Comparison of ENCODE assay signal across 20 cellular contexts in the genomic region with DNA sequence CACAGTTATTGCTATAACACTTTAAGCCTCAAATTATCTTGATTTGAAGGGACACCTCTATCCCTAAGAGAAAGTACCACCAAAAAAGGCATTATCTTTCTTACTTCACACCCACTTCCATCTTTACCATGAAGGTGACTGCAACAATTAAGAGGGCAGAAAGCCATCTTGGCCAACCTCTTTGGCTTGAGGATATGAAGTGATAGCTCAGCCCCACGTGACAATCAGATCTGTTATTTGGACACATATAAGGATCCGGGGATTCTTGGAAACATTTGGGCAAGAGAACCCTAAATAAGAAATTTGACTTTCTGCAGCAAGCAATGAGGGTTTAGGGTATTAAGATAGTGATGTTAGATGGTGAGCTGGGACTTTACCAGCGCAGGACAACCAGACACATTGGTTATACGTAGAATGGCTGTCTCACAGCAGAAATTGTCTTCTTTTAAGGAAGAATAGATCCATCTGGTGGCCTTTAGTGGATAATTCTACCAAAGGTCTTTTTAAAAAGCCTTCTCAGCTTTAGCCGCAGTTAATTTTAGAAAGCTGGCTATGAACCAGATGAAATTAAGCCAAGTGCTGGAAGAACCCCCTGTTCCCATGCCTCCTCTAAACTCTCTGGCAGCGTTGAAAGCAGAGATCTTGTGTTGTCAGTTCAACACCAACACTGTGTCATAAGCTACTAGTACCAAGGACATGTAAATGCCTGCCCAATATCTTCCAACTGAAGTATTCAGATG. TPM values are rescaled to one million over a fixed set of nuclear protein-coding genes. Genes with fewer than 3 reads are reported as not detected.
DNase-seq lines count a peak whose midpoint lies in the region; ATAC-seq, FAIRE-seq and TF ChIP-seq lines count a peak whose summit lies in the region.
"Had no signal": no experiment of that assay in that cellular context is flagged by ENCODE, and none has a peak within 500 bp of the region (broad histone marks: within the 10 kb centered on the region; RNA-seq: fewer than 3 reads in every experiment).

No MANE protein-coding gene starts in this region.

- TF ChIP-seq RAD21 in liver (IDR thresholded peaks at IDR 0.05) (peak; percentile 32 to 60), HepG2 (CRISPR knock-in tag; IDR thresholded peaks at IDR 0.05) (no peak)

- H4K20me1 ChIP-seq in HepG2 (ENCODE audit: insufficient read depth, low read length): no peaks in the 10 kb centered on the region

- no peak overlapping the region for H3K4me2 ChIP-seq in HepG2 (ENCODE audit: low read depth, low read length)
- H3K4me2 ChIP-seq: SK-N-SH had no signal

- WGBS in liver: 63% methylated on average over 6 of the region's 6 CpGs
- 57% methylated on average over 6 of the region's 6 CpGs for WGBS in HepG2 (ENCODE audit: low lambda C conversion rate)

- H3K27ac ChIP-seq in liver (ENCODE audit: low read depth in 1 of 2, low read length in 2 of 2) (no peak overlapping the region), HepG2 (ENCODE audit: extremely low read length, insufficient read depth, low read length) (no peak overlapping the region)
- H3K27ac ChIP-seq in naive thymus-derived CD4-positive, alpha-beta T cell (ENCODE audit: low read depth, low read length): no peak overlapping the region
- H3K27ac ChIP-seq: uterus had no signal

- no peak for FAIRE-seq in HepG2 (lab: Jason Lieb, UNC)
- FAIRE-seq: GM18507, islet of Langerhans, TTC549 had no signal

- peaks cover 6 to 56% (median 35%) of the 10 kb centered on the region in 5 donors for H3K36me3 Mint-ChIP-seq in naive thymus-derived CD4-positive, alpha-beta T cell

- no peak for TF ChIP-seq POLR2A in HepG2 (IDR thresholded peaks at IDR 0.05; ENCODE audit: insufficient read depth in 1 of 2, low read depth in 2 of 2, low read length in 2 of 2)

- TF ChIP-seq EP300 in HepG2 (IDR thresholded peaks at IDR 0.05; ENCODE audit: low read depth in 2 of 2, low read length in 2 of 2) (no peak), HepG2 (CRISPR knock-in tag; IDR thresholded peaks at IDR 0.05; ENCODE audit: borderline replicate concordance) (no peak)

- peaks cover 0 to 3% (median 0%) of the 10 kb centered on the region in 11 donors for H3K9me3 Mint-ChIP-seq in naive thymus-derived CD4-positive, alpha-beta T cell
- H3K9me3 Mint-ChIP-seq: activated CD4-positive, alpha-beta memory T cell treated with anti-CD3 and anti-CD28 coated beads, Interleukin-2, amount 10 ng/mL, durations not matched to agents 7 days and 5 days; activated T-helper 17 cell treated with anti-CD3 and anti-CD28 coated beads, Interleukin-2, amount 50 U/mL, for 72 hours had no signal

- peaks cover 24 to 55% (median 47%) of the 10 kb centered on the region in 7 donors for H3K4me1 Mint-ChIP-seq in naive thymus-derived CD4-positive, alpha-beta T cell

- no peak overlapping the region for H3K9ac ChIP-seq in liver (ENCODE audit: low read depth in 1 of 2, low read length in 2 of 2)
- no peak overlapping the region for H3K9ac ChIP-seq in HepG2 (ENCODE audit: insufficient read depth, low read depth, low read length)
- H3K9ac ChIP-seq: SK-N-SH had no signal

- H3K9me3 ChIP-seq in liver (ENCODE audit: control insufficient read depth in 4 of 4, low read length in 3 of 4) (no peaks in the 10 kb centered on the region), HepG2 (ENCODE audit: low read length) (no peaks in the 10 kb centered on the region)
- no peaks in the 10 kb centered on the region for H3K9me3 ChIP-seq in naive thymus-derived CD4-positive, alpha-beta T cell (ENCODE audit: control insufficient read depth in 2 of 3, low read length in 3 of 3)
- H3K9me3 ChIP-seq: SK-N-SH had no signal

- H3K4me3 ChIP-seq in liver (ENCODE audit: low read depth in 1 of 3, low read length in 3 of 3): no peak overlapping the region
- H3K4me3 ChIP-seq in HepG2 (replicated peaks in 1 of 3; ENCODE audit: insufficient read depth in 1 of 3, low read depth in 2 of 3, low read length in 3 of 3): no peak overlapping the region
- H3K4me3 ChIP-seq in fibroblast of pulmonary artery (replicated peaks; ENCODE audit: low read depth, low read length): no peak overlapping the region
- H3K4me3 ChIP-seq in naive thymus-derived CD4-positive, alpha-beta T cell (ENCODE audit: low read length): no peak overlapping the region
- H3K4me3 ChIP-seq: uterus had no signal

- no peaks in the 10 kb centered on the region for H3K79me2 ChIP-seq in HepG2 (ENCODE audit: insufficient read depth, low read length)

- POLR2A ChIA-PET in HepG2 (lab: Yijun Ruan, JAX): no interaction called here
- POLR2A ChIA-PET in naive thymus-derived CD4-positive, alpha-beta T cell (lab: Charles Lee): interaction anchor here (0.6 kb wide), 2 partner anchors 66 to 184 kb away, joined by 3 to 4 read pairs; no protein-coding TSS in a partner anchor

- no peak for DNase-seq in HepG2 (ENCODE audit: low spot score)
- peak; percentile 47 for DNase-seq in fibroblast of pulmonary artery (ENCODE audit: low read depth)
- DNase-seq in naive thymus-derived CD4-positive, alpha-beta T cell: no peak
- no peak for DNase-seq in UCSD-AML1 (lab: John Stamatoyannopoulos, UW; ENCODE audit: unreplicated experiment)
- no peak for DNase-seq in NCI-H345 (lab: John Stamatoyannopoulos, UW)
- no peak for DNase-seq in HK-2 (ENCODE audit: unreplicated experiment)
- DNase-seq: activated CD4-positive, alpha-beta memory T cell treated with anti-CD3 and anti-CD28 coated beads, Interleukin-2, amount 10 ng/mL, durations not matched to agents 7 days and 5 days; Calu3; H7; NCI-H1092 treated with DMSO at 0.1 percent for 48 hours; OCI-M1; SK-N-SH; uterus had no signal

- TF ChIP-seq CTCF in liver (IDR thresholded peaks at IDR 0.05; ENCODE audit: low read depth, low read length, missing input control) (no peak), HepG2 (CRISPR knock-in tag; IDR thresholded peaks at IDR 0.05) (no peak), fibroblast of pulmonary artery (IDR thresholded peaks at IDR 0.05; ENCODE audit: low read length, missing control alignments) (no peak)

- CTCF ChIA-PET in HepG2 (lab: Yijun Ruan, JAX; ENCODE audit: low intra/inter-chr PET ratio, low total read pairs): no interaction called here
- CTCF ChIA-PET in naive thymus-derived CD4-positive, alpha-beta T cell (lab: Charles Lee): interaction anchor here (1.3 kb wide), 1 partner anchor 8 kb away, joined by 3 read pairs; no protein-coding TSS in a partner anchor

- intact Hi-C loops in HepG2 (cut with micrococcal nuclease; ENCODE audit: unreplicated experiment): no loop called here
- intact Hi-C loops in naive thymus-derived CD4-positive, alpha-beta T cell (cut with micrococcal nuclease): no loop called here

- peak overlapping the region in 6 of 9 donors; percentile 7 to 66 (median 36) for H3K27ac Mint-ChIP-seq in naive thymus-derived CD4-positive, alpha-beta T cell
- H3K27ac Mint-ChIP-seq: activated T-helper 17 cell treated with anti-CD3 and anti-CD28 coated beads, Interleukin-2, amount 50 U/mL, for 72 hours had no signal

- ATAC-seq in HepG2 (no peak), HG03139 (IDR thresholded peaks at IDR 0.05; ENCODE audit: unreplicated experiment) (no peak)
- ATAC-seq in naive thymus-derived CD4-positive, alpha-beta T cell: no peak
- ATAC-seq: activated T-helper 17 cell treated with anti-CD3 and anti-CD28 coated beads, Interleukin-2, amount 50 U/mL, for 72 hours had no signal

- H3K4me3 Mint-ChIP-seq in naive thymus-derived CD4-positive, alpha-beta T cell: no peak overlapping the region
- H3K4me3 Mint-ChIP-seq: activated CD4-positive, alpha-beta memory T cell treated with anti-CD3 and anti-CD28 coated beads, Interleukin-2, amount 10 ng/mL, durations not matched to agents 7 days and 5 days; activated T-helper 17 cell treated with anti-CD3 and anti-CD28 coated beads, Interleukin-2, amount 50 U/mL, for 72 hours had no signal

- H3K36me3 ChIP-seq in liver (ENCODE audit: control insufficient read depth in 4 of 4, insufficient read depth in 3 of 4, low read depth in 1 of 4, low read length in 3 of 4): peaks cover 0 to 13% (median 10%) of the 10 kb centered on the region in 4 donors
- H3K36me3 ChIP-seq in HepG2 (replicated peaks in 1 of 2; ENCODE audit: control insufficient read depth in 1 of 2, insufficient read depth in 2 of 2, low read length in 2 of 2): no peaks in the 10 kb centered on the region
- peaks cover 19 to 48% (median 24%) of the 10 kb centered on the region in 3 experiments for H3K36me3 ChIP-seq in naive thymus-derived CD4-positive, alpha-beta T cell (ENCODE audit: control insufficient read depth in 2 of 3, insufficient read depth in 3 of 3, low read length in 3 of 3)
- H3K36me3 ChIP-seq: uterus had no signal

- no TSS peak for BruUV-seq in HepG2 (replicated peaks; lab: Mats Ljungman, UMichigan)

- no peak overlapping the region for H2AFZ ChIP-seq in HepG2 (ENCODE audit: low read length)

- peaks cover 0 to 6% (median 0%) of the 10 kb centered on the region in 4 donors for H3K4me1 ChIP-seq in liver (ENCODE audit: control insufficient read depth in 4 of 4, insufficient read depth in 4 of 4, low read length in 3 of 4)
- H3K4me1 ChIP-seq in HepG2 (ENCODE audit: insufficient read depth, low read length): no peaks in the 10 kb centered on the region
- H3K4me1 ChIP-seq in naive thymus-derived CD4-positive, alpha-beta T cell (ENCODE audit: control insufficient read depth in 2 of 2, insufficient read depth in 2 of 2, low read length in 2 of 2): peaks cover 9 to 14% of the 10 kb centered on the region in 2 donors
- H3K4me1 ChIP-seq: uterus had no signal

- H3K27me3 ChIP-seq in liver (ENCODE audit: control insufficient read depth in 4 of 4, insufficient read depth in 4 of 4, low read length in 3 of 4): no peaks in the 10 kb centered on the region
- H3K27me3 ChIP-seq in HepG2 (ENCODE audit: control insufficient read depth in 1 of 2, insufficient read depth in 2 of 2, low read length in 2 of 2): no peaks in the 10 kb centered on the region
- H3K27me3 ChIP-seq in naive thymus-derived CD4-positive, alpha-beta T cell (ENCODE audit: control insufficient read depth in 2 of 2, insufficient read depth in 2 of 2, low read length in 2 of 2): no peaks in the 10 kb centered on the region
- H3K27me3 ChIP-seq: uterus had no signal

- in situ Hi-C loops in HepG2 (cut with HindIII; ENCODE audit: extremely low pct_ligation_motif_present, low pct_unique_long_range_greater_than_20kb): no loop called here

- H3K27me3 Mint-ChIP-seq in naive thymus-derived CD4-positive, alpha-beta T cell: no peaks in the 10 kb centered on the region
- H3K27me3 Mint-ChIP-seq: activated CD4-positive, alpha-beta memory T cell treated with anti-CD3 and anti-CD28 coated beads, Interleukin-2, amount 10 ng/mL, durations not matched to agents 7 days and 5 days; activated T-helper 17 cell treated with anti-CD3 and anti-CD28 coated beads, Interleukin-2, amount 50 U/mL, for 72 hours had no signal

RNA-seq across cellular contexts. Expression of gene HCLS1, which starts 12.3 kb away (rescaled TPM):
- total RNA-seq in liver (10 to 100 TPM; 17.2 to 39.8 TPM), HepG2 (2016; rRNA removed; fragmentation: Illumina TruSeq; extraction: Trizol) (not detected in 2 replicates)
- polyA plus RNA-seq in liver (10 to 100 TPM; 18.5 to 26.6 TPM), HepG2 (2011; rRNA removed) (not detected in 2 replicates)
- not detected in 2 replicates for total RNA-seq in HepG2 (2016; cell fraction: cytosol; rRNA removed; fragmentation: Illumina TruSeq; extraction: Trizol; ENCODE audit: low read depth)
- 0.28 TPM in 1 of 2 replicates, not detected in the other for total RNA-seq in HepG2 (2016; cell fraction: insoluble cytoplasmic fraction; rRNA removed; fragmentation: Illumina TruSeq; extraction: Trizol)
- not detected in 2 replicates for total RNA-seq in HepG2 (2016; cell fraction: membrane; rRNA removed; fragmentation: Illumina TruSeq; extraction: Trizol)
- not detected in 2 replicates for total RNA-seq in HepG2 (2016; cell fraction: nucleus; rRNA removed; fragmentation: Illumina TruSeq; extraction: Trizol)
- polyA plus RNA-seq in HepG2 (2011; cell fraction: cytosol; rRNA removed): 0.09 TPM in 1 of 2 replicates, not detected in the other
- polyA plus RNA-seq in HepG2 (2011; cell fraction: nucleus; rRNA removed): 0.13 and 0.64 TPM in 2 replicates
- not detected in 2 replicates for polyA plus RNA-seq in HepG2 (2012)
- polyA plus RNA-seq in HepG2 (2016; cell fraction: cytosol; fragmentation: Illumina TruSeq; extraction: Trizol; ENCODE audit: low read depth): not detected in 2 replicates
- polyA plus RNA-seq in HepG2 (2016; cell fraction: insoluble cytoplasmic fraction; fragmentation: Illumina TruSeq; extraction: Trizol; ENCODE audit: low read depth): not detected in 2 replicates
- not detected in 2 replicates for polyA plus RNA-seq in HepG2 (2016; cell fraction: membrane; fragmentation: Illumina TruSeq; extraction: Trizol; ENCODE audit: low read depth)
- 0.16 TPM in 1 of 2 replicates, not detected in the other for polyA plus RNA-seq in HepG2 (2016; cell fraction: nucleus; fragmentation: Illumina TruSeq; extraction: Trizol; ENCODE audit: insufficient read depth, low read depth)
- not detected in 2 replicates for polyA minus RNA-seq in HepG2 (2011; rRNA and poly(A)+ RNA removed; ENCODE audit: low replicate concordance)
- polyA minus RNA-seq in HepG2 (2011; cell fraction: cytosol; rRNA and poly(A)+ RNA removed): not detected in 2 replicates
- polyA minus RNA-seq in HepG2 (2011; cell fraction: nucleus; rRNA and poly(A)+ RNA removed): 1.3 and 1.7 TPM in 2 replicates
- total RNA-seq in naive thymus-derived CD4-positive, alpha-beta T cell: 100 to 1,000 TPM; 275 to 357 (median 311) TPM
- polyA plus RNA-seq in naive thymus-derived CD4-positive, alpha-beta T cell: 100 to 1,000 TPM; 340 to 452 TPM

RNA-seq across cellular contexts. Expression of gene FBXO40, which starts 55.2 kb away (rescaled TPM):
- total RNA-seq in liver: under 1 TPM; 0.05 to 0.08 TPM
- not detected for polyA plus RNA-seq in liver
- total RNA-seq in HepG2 (2016; rRNA removed; fragmentation: Illumina TruSeq; extraction: Trizol): not detected in 2 replicates
- total RNA-seq in HepG2 (2016; cell fraction: cytosol; rRNA removed; fragmentation: Illumina TruSeq; extraction: Trizol; ENCODE audit: low read depth): not detected in 2 replicates
- total RNA-seq in HepG2 (2016; cell fraction: insoluble cytoplasmic fraction; rRNA removed; fragmentation: Illumina TruSeq; extraction: Trizol): not detected in 2 replicates
- total RNA-seq in HepG2 (2016; cell fraction: membrane; rRNA removed; fragmentation: Illumina TruSeq; extraction: Trizol): not detected in 2 replicates
- total RNA-seq in HepG2 (2016; cell fraction: nucleus; rRNA removed; fragmentation: Illumina TruSeq; extraction: Trizol): not detected in 2 replicates
- not detected in 2 replicates for polyA plus RNA-seq in HepG2 (2011; rRNA removed)
- not detected in 2 replicates for polyA plus RNA-seq in HepG2 (2011; cell fraction: cytosol; rRNA removed)
- polyA plus RNA-seq in HepG2 (2011; cell fraction: nucleus; rRNA removed): not detected in 2 replicates
- polyA plus RNA-seq in HepG2 (2012): not detected in 2 replicates
- polyA plus RNA-seq in HepG2 (2016; cell fraction: cytosol; fragmentation: Illumina TruSeq; extraction: Trizol; ENCODE audit: low read depth): not detected in 2 replicates
- polyA plus RNA-seq in HepG2 (2016; cell fraction: insoluble cytoplasmic fraction; fragmentation: Illumina TruSeq; extraction: Trizol; ENCODE audit: low read depth): not detected in 2 replicates
- not detected in 2 replicates for polyA plus RNA-seq in HepG2 (2016; cell fraction: membrane; fragmentation: Illumina TruSeq; extraction: Trizol; ENCODE audit: low read depth)
- not detected in 2 replicates for polyA plus RNA-seq in HepG2 (2016; cell fraction: nucleus; fragmentation: Illumina TruSeq; extraction: Trizol; ENCODE audit: insufficient read depth, low read depth)
- not detected in 2 replicates for polyA minus RNA-seq in HepG2 (2011; rRNA and poly(A)+ RNA removed; ENCODE audit: low replicate concordance)
- not detected in 2 replicates for polyA minus RNA-seq in HepG2 (2011; cell fraction: cytosol; rRNA and poly(A)+ RNA removed)
- polyA minus RNA-seq in HepG2 (2011; cell fraction: nucleus; rRNA and poly(A)+ RNA removed): not detected in 2 replicates
- total RNA-seq in naive thymus-derived CD4-positive, alpha-beta T cell: not detected
- under 1 TPM; 0.12 to 0.17 TPM for polyA plus RNA-seq in naive thymus-derived CD4-positive, alpha-beta T cell
- total RNA-seq: activated CD4-positive, alpha-beta memory T cell treated with anti-CD3 and anti-CD28 coated beads, Interleukin-2, amount 10 ng/mL, durations not matched to agents 7 days and 5 days; activated T-helper 17 cell treated with anti-CD3 and anti-CD28 coated beads, Interleukin-2, amount 50 U/mL, for 72 hours; Calu3 had no signal
- polyA plus RNA-seq: AG04450, SK-N-SH had no signal

Comparison
In these comparisons a context has a peak if more than half of its experiments do, and no peak if none do; other contexts are left out.
1. RNA of gene HCLS1, which starts 12.3 kb away (total RNA-seq): 275 to 357 TPM in naive thymus-derived CD4-positive, alpha-beta T cell and 17.2 to 39.8 TPM in liver; 0.28 TPM in HepG2; every median in the first group is over 10 times any median in the second.